ENCODE assay signal across 32 cellular contexts in the genomic region with DNA sequence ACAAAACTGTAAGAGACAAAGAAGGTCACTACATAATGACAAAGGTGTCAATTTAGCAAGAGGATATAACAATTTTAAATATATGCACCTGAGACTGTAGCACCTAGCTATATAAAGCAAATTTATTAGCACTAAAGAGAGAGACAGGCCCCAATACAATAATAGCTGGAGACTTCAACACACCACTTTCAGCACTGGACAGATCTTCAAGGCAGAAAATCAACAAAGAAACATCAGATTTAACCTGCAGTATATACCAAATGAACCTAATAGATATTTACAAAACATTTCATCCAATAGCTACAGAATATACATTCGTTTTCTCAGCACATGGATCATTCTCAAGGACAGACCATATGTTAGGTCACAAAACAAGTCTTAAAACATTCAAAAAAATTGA. TPM values are rescaled to one million over a fixed set of nuclear protein-coding genes. Genes with fewer than 3 reads are reported as not detected.
"Had no signal": no experiment of that assay in that cellular context is flagged by ENCODE, and none has a peak within 500 bp of the region (broad histone marks: within the 10 kb centered on the region; RNA-seq: fewer than 3 reads in every experiment).

No MANE protein-coding gene starts in this region.

- H3K36me3 ChIP-seq: stomach, suprapubic skin, thoracic aorta, thyroid gland, tibial artery, tibial nerve, transverse colon, upper lobe of left lung, upper lobe of right lung, uterus, vagina had no signal

- DNase-seq: stimulated activated CD4-positive, alpha-beta T cell treated with anti-CD3 and anti-CD28 coated beads, Interleukin-2, amount 100 ng/mL, for 48 hours; stimulated activated CD4-positive, alpha-beta T cell treated with anti-CD3 and anti-CD28 coated beads, Interleukin-4, amount 100 ng/mL, for 1 hour; stimulated activated CD4-positive, alpha-beta T cell treated with anti-CD3 and anti-CD28 coated beads, Interleukin-4, amount 100 ng/mL, for 24 hours; stimulated activated CD4-positive, alpha-beta T cell treated with anti-CD3 and anti-CD28 coated beads, Interleukin-4, amount 100 ng/mL, for 4 hours; stimulated activated CD8-positive, alpha-beta memory T cell treated with anti-CD3 and anti-CD28 coated beads, Interleukin-4, amount 100 ng/mL, for 48 hours; stimulated activated naive B cell treated with anti-CD40 and anti-IgM and Interleukin-4, amounts not matched to agents 10 μg/mL and 1 μg/mL and 100 μg/mL, for 72 hours; stimulated activated naive CD4-positive, alpha-beta T cell; stimulated activated naive CD4-positive, alpha-beta T cell treated with Interleukin-2 at 50 U/mL for 16 hours; stimulated activated naive CD8-positive, alpha-beta T cell treated with anti-CD3 and anti-CD28 coated beads, Interleukin-15, amount 100 ng/mL, for 72 hours; stimulated activated naive CD8-positive, alpha-beta T cell treated with anti-CD3 and anti-CD28 coated beads, Interleukin-15, Interleukin-2, amounts not matched to agents 100 U/mL and 50 U/mL, for 24 hours; stomach; substantia nigra; testis; thyroid gland; tibial artery; transverse colon; trophoblast cell; upper lobe of left lung; upper lobe of right lung; uterus had no signal

- ATAC-seq: stimulated activated effector memory CD8-positive, alpha-beta T cell treated with anti-CD3 and anti-CD28 coated beads, Interleukin-12 subunit alpha, Interleukin-12 subunit beta, amount 100 ng/mL, for 72 hours; stimulated activated memory B cell treated with anti-CD40 and anti-IgM and Interleukin-4, amounts not matched to agents 10 μg/mL and 1 μg/mL and 100 μg/mL, for 72 hours; stimulated activated naive B cell treated with anti-CD40 and anti-IgM and Interleukin-4, amounts not matched to agents 10 μg/mL and 1 μg/mL and 100 μg/mL, for 72 hours; stimulated activated naive CD8-positive, alpha-beta T cell treated with anti-CD3 and anti-CD28 coated beads, Interleukin-15, amount 100 ng/mL, for 72 hours; stimulated activated naive CD8-positive, alpha-beta T cell treated with anti-CD3 and anti-CD28 coated beads, Interleukin-15, Interleukin-2, amounts not matched to agents 100 U/mL and 50 U/mL, for 24 hours; upper lobe of right lung had no signal

- FAIRE-seq: urothelium cell line had no signal

- H3K27me3 ChIP-seq: stomach, suprapubic skin, testis, thyroid gland, tibial artery, tibial nerve, transverse colon, upper lobe of left lung, upper lobe of right lung, uterus, vagina had no signal

- H3K4me1 Mint-ChIP-seq: stimulated activated effector memory CD8-positive, alpha-beta T cell treated with anti-CD3 and anti-CD28 coated beads, Interleukin-12 subunit alpha, Interleukin-12 subunit beta, amount 100 ng/mL, for 72 hours; stimulated activated memory B cell treated with anti-CD40 and anti-IgM and Interleukin-4, amounts not matched to agents 10 μg/mL and 1 μg/mL and 100 μg/mL, for 72 hours; stimulated activated naive B cell treated with anti-CD40 and anti-IgM and Interleukin-4, amounts not matched to agents 10 μg/mL and 1 μg/mL and 100 μg/mL, for 72 hours; stimulated activated naive CD8-positive, alpha-beta T cell treated with anti-CD3 and anti-CD28 coated beads, Interleukin-15, amount 100 ng/mL, for 72 hours had no signal

- H3K27ac Mint-ChIP-seq: stimulated activated effector memory CD8-positive, alpha-beta T cell treated with anti-CD3 and anti-CD28 coated beads, Interleukin-12 subunit alpha, Interleukin-12 subunit beta, amount 100 ng/mL, for 72 hours; stimulated activated memory B cell treated with anti-CD40 and anti-IgM and Interleukin-4, amounts not matched to agents 10 μg/mL and 1 μg/mL and 100 μg/mL, for 72 hours; stimulated activated naive B cell treated with anti-CD40 and anti-IgM and Interleukin-4, amounts not matched to agents 10 μg/mL and 1 μg/mL and 100 μg/mL, for 72 hours; stimulated activated naive CD8-positive, alpha-beta T cell treated with anti-CD3 and anti-CD28 coated beads, Interleukin-15, amount 100 ng/mL, for 72 hours; stimulated activated naive CD8-positive, alpha-beta T cell treated with anti-CD3 and anti-CD28 coated beads, Interleukin-15, Interleukin-2, amounts not matched to agents 100 ng/mL and 50 ng/mL, for 24 hours; type B pancreatic cell had no signal

- H3K4me3 ChIP-seq: stomach, suprapubic skin, testis, thoracic aorta, thyroid gland, tibial artery, tibial nerve, transverse colon, upper lobe of left lung, upper lobe of right lung, uterus, vagina had no signal

- H3K9me3 ChIP-seq: suprapubic skin, testis, thoracic aorta, thyroid gland, tibial artery, transverse colon, upper lobe of left lung, upper lobe of right lung, uterus, vagina had no signal

- H3K4me3 Mint-ChIP-seq: stimulated activated effector memory CD8-positive, alpha-beta T cell treated with anti-CD3 and anti-CD28 coated beads, Interleukin-12 subunit alpha, Interleukin-12 subunit beta, amount 100 ng/mL, for 72 hours; stimulated activated memory B cell treated with anti-CD40 and anti-IgM and Interleukin-4, amounts not matched to agents 10 μg/mL and 1 μg/mL and 100 μg/mL, for 72 hours; stimulated activated naive B cell treated with anti-CD40 and anti-IgM and Interleukin-4, amounts not matched to agents 10 μg/mL and 1 μg/mL and 100 μg/mL, for 72 hours; stimulated activated naive CD8-positive, alpha-beta T cell treated with anti-CD3 and anti-CD28 coated beads, Interleukin-15, amount 100 ng/mL, for 72 hours; stimulated activated naive CD8-positive, alpha-beta T cell treated with anti-CD3 and anti-CD28 coated beads, Interleukin-15, Interleukin-2, amounts not matched to agents 100 ng/mL and 50 ng/mL, for 24 hours; type B pancreatic cell had no signal

- H3K27ac ChIP-seq: stomach, suprapubic skin, testis, thoracic aorta, thyroid gland, tibial artery, tibial nerve, transverse colon, upper lobe of left lung, upper lobe of right lung, uterus, vagina had no signal

- H3K36me3 Mint-ChIP-seq: stimulated activated effector memory CD8-positive, alpha-beta T cell treated with anti-CD3 and anti-CD28 coated beads, Interleukin-12 subunit alpha, Interleukin-12 subunit beta, amount 100 ng/mL, for 72 hours; stimulated activated memory B cell treated with anti-CD40 and anti-IgM and Interleukin-4, amounts not matched to agents 10 μg/mL and 1 μg/mL and 100 μg/mL, for 72 hours; stimulated activated naive B cell treated with anti-CD40 and anti-IgM and Interleukin-4, amounts not matched to agents 10 μg/mL and 1 μg/mL and 100 μg/mL, for 72 hours; type B pancreatic cell had no signal

- H3K9me3 Mint-ChIP-seq: type B pancreatic cell had no signal

- H3K27me3 Mint-ChIP-seq: type B pancreatic cell had no signal

- H3K4me1 ChIP-seq: stomach, suprapubic skin, testis, thyroid gland, tibial artery, tibial nerve, transverse colon, upper lobe of left lung, upper lobe of right lung, uterus, vagina had no signal

RNA-seq across cellular contexts. Expression of a gene that starts 14.7 kb away (rescaled TPM):
- total RNA-seq: stomach, subcutaneous adipose tissue, suprapubic skin, temporal lobe, testis, thoracic aorta, thyroid gland, tibial nerve, transverse colon, upper lobe of left lung, upper lobe of right lung, urinary bladder, uterus, vagina had no signal
- polyA plus RNA-seq: urinary bladder had no signal
